34 cellular contexts compared by ENCODE assay signal in the genomic region with DNA sequence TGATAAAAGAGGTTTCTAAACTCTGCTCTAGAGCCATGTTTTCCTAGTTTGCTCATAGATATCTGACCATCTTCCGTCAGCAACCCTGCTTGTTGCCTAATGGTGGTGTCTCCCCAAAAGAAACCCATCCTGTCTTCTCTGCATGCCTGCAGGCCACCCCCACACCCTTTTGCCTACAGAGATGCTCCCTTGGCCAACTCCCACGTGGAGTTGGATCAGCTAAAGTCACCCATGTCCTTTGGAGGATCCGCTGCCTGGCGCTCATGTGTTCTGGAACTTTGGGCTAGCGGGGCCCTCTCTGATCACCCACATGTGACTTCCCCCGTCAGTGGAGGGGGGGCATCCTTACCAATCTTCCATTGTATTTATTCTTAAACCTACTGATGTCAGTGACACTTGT.
"Had no signal": no experiment of that assay in that cellular context is flagged by ENCODE, and none has a peak within 500 bp of the region (broad histone marks: within the 10 kb centered on the region; RNA-seq: fewer than 3 reads in every experiment).

No MANE protein-coding gene starts in this region.

- H3K9me3 ChIP-seq: MG63 had no signal

- H3K27me3 ChIP-seq: MG63 had no signal

- H3K27ac ChIP-seq: KMS-11 had no signal

- H3K36me3 ChIP-seq: MG63 had no signal

- H3K4me3 ChIP-seq: MG63 had no signal

- DNase-seq: Karpas-422, Kasumi-1, MG63, MM.1S, MV-4-11, NCI-H1048, NCI-H1092, NCI-H1092 treated with DMSO at 0.1 percent for 48 hours, NCI-H1105, NCI-H1105 treated with DMSO at 0.1 percent for 48 hours, NCI-H1417, NCI-H1417 treated with DMSO at 0.1 percent for 48 hours, NCI-H1436, NCI-H1436 treated with DMSO at 0.1 percent for 48 hours, NCI-H146, NCI-H1694, NCI-H1694 treated with DMSO at 0.1 percent for 48 hours, NCI-H187, NCI-H187 treated with DMSO at 0.1 percent for 48 hours, NCI-H1930, NCI-H2029, NCI-H2029 treated with DMSO at 0.1 percent for 48 hours, NCI-H2081, NCI-H2081 treated with DMSO at 0.1 percent for 48 hours, NCI-H2107, NCI-H2171, NCI-H2171 treated with DMSO at 0.1 percent for 48 hours, NCI-H2227 treated with DMSO at 0.1 percent for 48 hours, NCI-H226, NCI-H345, NCI-H446, NCI-H446 treated with DMSO at 0.1 percent for 48 hours, NCI-H510A had no signal
